In genomic region chrX:132945055-132945599, GRCh38 we compare ENCODE assay signal across 3 cellular contexts. TPM values are rescaled to one million over a fixed set of nuclear protein-coding genes. Genes with fewer than 3 reads are reported as not detected.
"Had no signal": no experiment of that assay in that cellular context is flagged by ENCODE, and none has a peak within 500 bp of the region (broad histone marks: within the 10 kb centered on the region; RNA-seq: fewer than 3 reads in every experiment).

No MANE protein-coding gene starts in this region.

RNA-seq across cellular contexts. Expression of gene HS6ST2, which starts 13.3 kb away (rescaled TPM):
- total RNA-seq: naive thymus-derived CD8-positive, alpha-beta T cell; natural killer cell; osteoblast had no signal
- polyA plus RNA-seq: naive thymus-derived CD8-positive, alpha-beta T cell had no signal
